27 cellular contexts compared by ENCODE assay signal in genomic region chr20:51153867-51154707, GRCh38.
"Had no signal": no experiment of that assay in that cellular context is flagged by ENCODE, and none has a peak within 500 bp of the region (broad histone marks: within the 10 kb centered on the region; RNA-seq: fewer than 3 reads in every experiment).

No MANE protein-coding gene starts in this region.

- FAIRE-seq: colon, endothelial cell of umbilical vein, frontal cortex, islet of Langerhans had no signal

- H3K36me3 ChIP-seq: right lobe of liver, stomach, suprapubic skin, tibial nerve had no signal

- H3K4me3 ChIP-seq: right lobe of liver, skin epidermis, stomach, suprapubic skin, tibial nerve had no signal

- DNase-seq: activated CD4-positive, alpha-beta T cell treated with anti-CD3 and anti-CD28 coated beads, Interleukin-2, amount 50 U/mL, for 4 hours; activated CD8-positive, alpha-beta memory T cell treated with anti-CD3 and anti-CD28 coated beads for 24 hours; activated CD8-positive, alpha-beta memory T cell treated with anti-CD3 and anti-CD28 coated beads, Interleukin-2, amount 50 U/mL, for 4 hours; activated T-cell treated with anti-CD3 and anti-CD28 coated beads, Interleukin-2, amount 50 U/mL, for 24 hours; aorta; effector memory CD4-positive, alpha-beta T cell; hypothalamus; left cardiac atrium; nucleus accumbens; posterior cingulate gyrus; right lobe of liver; stimulated activated CD4-positive, alpha-beta T cell treated with anti-CD3 and anti-CD28 coated beads, Interleukin-2, amount 100 ng/mL, for 24 hours; stomach; T1000 had no signal

- H3K9me3 ChIP-seq: right lobe of liver, stomach, suprapubic skin, tibial nerve had no signal

- H3K27ac ChIP-seq: right lobe of liver, skin epidermis, stomach, suprapubic skin, tibial nerve had no signal

- ATAC-seq: activated naive CD4-positive, alpha-beta T cell treated with anti-CD3 and anti-CD28 coated beads, Interleukin-2, amount 50 U/mL, for 72 hours; activated T-helper 17 cell treated with anti-CD3 and anti-CD28 coated beads, Interleukin-2, amount 50 U/mL, for 72 hours; esophagus mucosa; left cardiac atrium; natural killer cell treated with Interleukin-12 subunit alpha and Interleukin-12 subunit beta and Interleukin-15 and Interleukin-18, amount 100 ng/mL, for 72 hours; right lobe of liver; stimulated activated memory B cell treated with anti-CD40 and anti-IgM and Interleukin-4, amounts not matched to agents 10 μg/mL and 1 μg/mL and 100 μg/mL, for 72 hours; WTC11 had no signal

- H3K4me1 ChIP-seq: right lobe of liver, suprapubic skin had no signal
